15 cellular contexts compared by ENCODE assay signal in the genomic region with DNA sequence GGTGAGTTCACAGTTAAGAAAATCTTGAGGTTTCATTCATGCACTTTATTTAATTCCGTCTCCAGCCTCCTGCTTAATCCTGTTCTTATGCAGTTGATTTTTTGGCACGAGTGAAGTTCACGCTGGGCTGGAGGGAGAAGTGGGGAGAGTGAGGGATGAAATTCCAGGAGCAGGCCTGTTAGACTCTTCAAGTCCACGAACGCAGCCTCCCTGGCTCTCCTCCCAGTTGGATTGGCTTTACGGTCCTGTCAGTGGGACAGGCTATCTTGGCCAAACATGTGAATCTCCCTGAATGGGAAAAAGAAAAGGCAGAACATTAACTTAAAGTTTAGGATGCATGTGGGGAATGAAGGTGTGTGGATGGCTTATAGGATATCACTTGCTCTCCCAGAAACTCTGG.
DNase-seq lines count a peak whose midpoint lies in the region; ATAC-seq and TF ChIP-seq lines count a peak whose summit lies in the region.
"Had no signal": no experiment of that assay in that cellular context is flagged by ENCODE, and none has a peak within 500 bp of the region (broad histone marks: within the 10 kb centered on the region; RNA-seq: fewer than 3 reads in every experiment).

No MANE protein-coding gene starts in this region.

- TF ChIP-seq CTCF in HFFc6 (IDR thresholded peaks at IDR 0.05), result no peak

- H3K4me3 ChIP-seq in esophagus (ENCODE audit: low read depth in 1 of 2, low read length in 2 of 2) (no peak overlapping the region), mesenchymal stem cell (ENCODE audit: insufficient read depth in 1 of 2, low read depth in 1 of 2, low read length in 2 of 2) (peak overlapping the region in 1 of 2 experiments; percentile 64)

- peak overlapping the region; percentile 41; the same call in 1 of the 2 replicates for H3K27ac Mint-ChIP-seq in HFFc6
- H3K27ac Mint-ChIP-seq: stimulated activated memory B cell treated with anti-CD40 and anti-IgM and Interleukin-4, amounts not matched to agents 10 μg/mL and 1 μg/mL and 100 μg/mL, for 72 hours; T-cell had no signal

- ATAC-seq in GM18520 (IDR thresholded peaks at IDR 0.05; ENCODE audit: unreplicated experiment), result no peak
- no peak for ATAC-seq in GM21529 (IDR thresholded peaks at IDR 0.05; ENCODE audit: unreplicated experiment)
- ATAC-seq: stimulated activated memory B cell treated with anti-CD40 and anti-IgM and Interleukin-4, amounts not matched to agents 10 μg/mL and 1 μg/mL and 100 μg/mL, for 72 hours; T-cell had no signal

- no peak overlapping the region for H3K4me2 ChIP-seq in mesenchymal stem cell (ENCODE audit: low read length, poor library complexity, severe bottlenecking)

- H2BK120ac ChIP-seq in mesenchymal stem cell (ENCODE audit: low read depth, low read length), result no peak overlapping the region

- H3K79me1 ChIP-seq in mesenchymal stem cell (replicated peaks; ENCODE audit: low read length, poor library complexity, severe bottlenecking), result no peaks in the 10 kb centered on the region

- H4K91ac ChIP-seq in mesenchymal stem cell (ENCODE audit: low read length), result no peak overlapping the region

- no peak overlapping the region for H2BK12ac ChIP-seq in mesenchymal stem cell (ENCODE audit: low read length in 2 of 2)

- no peaks in the 10 kb centered on the region for H3K27me3 ChIP-seq in esophagus (ENCODE audit: control insufficient read depth in 1 of 2, insufficient read depth in 2 of 2, low read length in 2 of 2)
- H3K27me3 ChIP-seq in mesenchymal stem cell (ENCODE audit: control insufficient read depth in 1 of 2, insufficient read depth in 1 of 2, low read length in 2 of 2), result no peaks in the 10 kb centered on the region

- H2BK15ac ChIP-seq in mesenchymal stem cell (ENCODE audit: low read depth, poor library complexity, severe bottlenecking), result no peak overlapping the region

- peak overlapping the region; percentile 85 for H3K9ac ChIP-seq in mesenchymal stem cell (ENCODE audit: low read length)

- no peak overlapping the region for H4K8ac ChIP-seq in mesenchymal stem cell (ENCODE audit: low read length)

- H3K4me1 Mint-ChIP-seq in HFFc6 (ENCODE audit: low read depth), result peaks cover 38% of the 10 kb centered on the region
- H3K4me1 Mint-ChIP-seq: CD4-positive, alpha-beta memory T cell; stimulated activated memory B cell treated with anti-CD40 and anti-IgM and Interleukin-4, amounts not matched to agents 10 μg/mL and 1 μg/mL and 100 μg/mL, for 72 hours; T-cell had no signal

- peak overlapping the region; percentile 52; the same call in 1 of the 2 replicates for H3K4me3 Mint-ChIP-seq in HFFc6
- H3K4me3 Mint-ChIP-seq: CD4-positive, alpha-beta memory T cell; stimulated activated memory B cell treated with anti-CD40 and anti-IgM and Interleukin-4, amounts not matched to agents 10 μg/mL and 1 μg/mL and 100 μg/mL, for 72 hours; T-cell had no signal

- H3K9me3 ChIP-seq in esophagus (ENCODE audit: control insufficient read depth in 2 of 2, insufficient read depth in 1 of 2, low read depth in 1 of 2, low read length in 1 of 2) (no peaks in the 10 kb centered on the region), mesenchymal stem cell (ENCODE audit: control insufficient read depth, low read length) (peaks cover 9% of the 10 kb centered on the region)

- peaks cover 26% of the 10 kb centered on the region for H3K9me3 Mint-ChIP-seq in HFFc6

- no peak overlapping the region for H2BK5ac ChIP-seq in mesenchymal stem cell (ENCODE audit: low read depth, low read length, poor library complexity, severe bottlenecking)

- H3K4me1 ChIP-seq in esophagus (ENCODE audit: control insufficient read depth in 2 of 2, insufficient read depth in 2 of 2, low read length in 1 of 2), result no peaks in the 10 kb centered on the region
- peaks cover 12% of the 10 kb centered on the region for H3K4me1 ChIP-seq in mesenchymal stem cell (ENCODE audit: control insufficient read depth, insufficient read depth, low read depth, low read length)

- no peaks in the 10 kb centered on the region for H3K36me3 ChIP-seq in esophagus (ENCODE audit: control insufficient read depth in 2 of 2, insufficient read depth in 2 of 2, low read length in 1 of 2)
- H3K36me3 ChIP-seq in mesenchymal stem cell (ENCODE audit: control insufficient read depth in 1 of 2, insufficient read depth in 2 of 2, low read depth in 1 of 2, low read length in 2 of 2), result no peaks in the 10 kb centered on the region

- no peak overlapping the region for H2AFZ ChIP-seq in mesenchymal stem cell (ENCODE audit: low read depth, low read length)

- WGBS in esophagus, 2 donors, result 33 to 56% methylated on average over 6 of the region's 6 CpGs
- 95% methylated on average over 6 of the region's 6 CpGs for WGBS in mesenchymal stem cell

- peak; percentile 21 for DNase-seq in HFFc6
- no peak for DNase-seq in mesenchymal stem cell
- DNase-seq in stromal cell of bone marrow (ENCODE audit: low read depth), result peak; percentile 41
- no peak for DNase-seq in stimulated activated naive CD4-positive, alpha-beta T cell treated with Interleukin-2 at 50 U/mL for 16 hours (lab: John Stamatoyannopoulos, UW)
- no peak for DNase-seq in NCI-H1417 treated with DMSO at 0.1 percent for 48 hours (lab: John Stamatoyannopoulos, UW)
- DNase-seq: activated CD4-positive, alpha-beta T cell treated with anti-CD3 and anti-CD28 coated beads for 1 hour; activated gamma-delta T cell; CD4-positive, alpha-beta memory T cell; NCI-H2081 treated with DMSO at 0.1 percent for 48 hours; stimulated activated CD4-positive, alpha-beta T cell treated with anti-CD3 and anti-CD28 coated beads, Interleukin-2, amount 100 ng/mL, for 24 hours; T-cell had no signal

- H3K27ac ChIP-seq in esophagus (ENCODE audit: low read depth in 2 of 2, low read length in 1 of 2), result peak overlapping the region; percentile 20 to 50
- H3K27ac ChIP-seq in mesenchymal stem cell (ENCODE audit: low read length, poor library complexity, severe bottlenecking), result no peak overlapping the region

- H3K18ac ChIP-seq in mesenchymal stem cell (ENCODE audit: low read depth in 1 of 2, low read length in 2 of 2), result no peak overlapping the region

- no peak overlapping the region for H3K4ac ChIP-seq in mesenchymal stem cell (ENCODE audit: low read depth in 1 of 2, low read length in 2 of 2)

- no peak overlapping the region for H3K23ac ChIP-seq in mesenchymal stem cell (ENCODE audit: low read length in 2 of 2)

- no peak overlapping the region for H2AK5ac ChIP-seq in mesenchymal stem cell (ENCODE audit: low read length, severe bottlenecking)

- H3K27me3 Mint-ChIP-seq in HFFc6 (ENCODE audit: insufficient read depth), result peaks cover 10% of the 10 kb centered on the region

- H3K36me3 Mint-ChIP-seq in HFFc6 (ENCODE audit: low read depth), result peaks cover 7% of the 10 kb centered on the region
- H3K36me3 Mint-ChIP-seq: CD4-positive, alpha-beta memory T cell; stimulated activated memory B cell treated with anti-CD40 and anti-IgM and Interleukin-4, amounts not matched to agents 10 μg/mL and 1 μg/mL and 100 μg/mL, for 72 hours; T-cell had no signal

- no peak overlapping the region for H3K14ac ChIP-seq in mesenchymal stem cell (ENCODE audit: low read length in 2 of 2)

Comparison
In these comparisons a context has a peak if more than half of its experiments do, and no peak if none do; other contexts are left out.
1. DNase-seq: peak in HFFc6 (single experiment) and stromal cell of bone marrow (single experiment); none in mesenchymal stem cell (single experiment), stimulated activated naive CD4-positive, alpha-beta T cell treated with Interleukin-2 at 50 U/mL for 16 hours (single experiment) and NCI-H1417 treated with DMSO at 0.1 percent for 48 hours (single experiment).